Comparison of ENCODE assay signal across 18 cellular contexts in genomic region chr16:81610936-81611335, GRCh38.
DNase-seq lines count a peak whose midpoint lies in the region; ATAC-seq and TF ChIP-seq lines count a peak whose summit lies in the region.
"Had no signal": no experiment of that assay in that cellular context is flagged by ENCODE, and none has a peak within 500 bp of the region (broad histone marks: within the 10 kb centered on the region; RNA-seq: fewer than 3 reads in every experiment).

No MANE protein-coding gene starts in this region.

- peak overlapping the region; percentile 1 for H3K27ac Mint-ChIP-seq in CD4-positive, alpha-beta T cell
- H3K27ac Mint-ChIP-seq in natural killer cell treated with Interleukin-12 subunit alpha and Interleukin-12 subunit beta and Interleukin-15 and Interleukin-18, amount 100 ng/mL, for 72 hours, result no peak overlapping the region
- H3K27ac Mint-ChIP-seq: activated naive CD8-positive, alpha-beta T cell treated with anti-CD3 and anti-CD28 coated beads for 36 hours had no signal

- WGBS in esophagus squamous epithelium, 2 donors, result 71 to 86% methylated on average over 5 to 10 of the region's 10 CpGs
- WGBS in smooth muscle cell (ENCODE audit: low lambda C conversion rate), result 95% methylated on average over 10 of the region's 10 CpGs

- peaks cover 18% of the 10 kb centered on the region for H3F3A ChIP-seq in smooth muscle cell (ENCODE audit: low read depth)

- TF ChIP-seq POLR2A in esophagus squamous epithelium (IDR thresholded peaks at IDR 0.05), result no peak

- H2AFZ ChIP-seq in smooth muscle cell (ENCODE audit: low read depth), result no peak overlapping the region

- H3K79me2 ChIP-seq in smooth muscle cell (ENCODE audit: low read depth), result peaks cover 28% of the 10 kb centered on the region

- peak overlapping the region in 2 of 4 donors; percentile 30 to 58 for H3K4me3 ChIP-seq in esophagus squamous epithelium
- H3K4me3 ChIP-seq in smooth muscle cell, result no peak overlapping the region
- H3K4me3 ChIP-seq: HAP-1, transverse colon had no signal

- H4K20me1 ChIP-seq in smooth muscle cell (ENCODE audit: low read depth), result peaks cover 61% of the 10 kb centered on the region

- H3K9me3 ChIP-seq in CD4-positive, alpha-beta T cell (ENCODE audit: control insufficient read depth, low read length), result no peaks in the 10 kb centered on the region
- no peaks in the 10 kb centered on the region for H3K9me3 ChIP-seq in esophagus squamous epithelium
- no peaks in the 10 kb centered on the region for H3K9me3 ChIP-seq in smooth muscle cell (replicated peaks; ENCODE audit: low read depth)
- H3K9me3 ChIP-seq: HAP-1, transverse colon had no signal

- no peaks in the 10 kb centered on the region for H3K27me3 Mint-ChIP-seq in CD4-positive, alpha-beta T cell
- H3K27me3 Mint-ChIP-seq in natural killer cell treated with Interleukin-12 subunit alpha and Interleukin-12 subunit beta and Interleukin-15 and Interleukin-18, amount 100 ng/mL, for 72 hours, result no peaks in the 10 kb centered on the region
- H3K27me3 Mint-ChIP-seq: activated naive CD8-positive, alpha-beta T cell treated with anti-CD3 and anti-CD28 coated beads for 36 hours; activated T-cell treated with anti-CD3 and anti-CD28 coated beads, Interleukin-2, amount 50 U/mL, for 24 hours had no signal

- H3K4me1 ChIP-seq in esophagus squamous epithelium (peaks cover 33 to 92% (median 56%) of the 10 kb centered on the region in 3 donors), smooth muscle cell (ENCODE audit: low read depth) (peaks cover 13% of the 10 kb centered on the region)
- H3K4me1 ChIP-seq: HAP-1 had no signal

- no peak overlapping the region for H3K27ac ChIP-seq in CD4-positive, alpha-beta T cell (ENCODE audit: low read depth, low read length)
- peak overlapping the region; percentile 51 to 87 (median 74) for H3K27ac ChIP-seq in esophagus squamous epithelium
- H3K27ac ChIP-seq in smooth muscle cell (ENCODE audit: low read depth), result peak overlapping the region; percentile 76

- H3K4me3 Mint-ChIP-seq in CD4-positive, alpha-beta T cell, result no peak overlapping the region
- no peak overlapping the region for H3K4me3 Mint-ChIP-seq in natural killer cell treated with Interleukin-12 subunit alpha and Interleukin-12 subunit beta and Interleukin-15 and Interleukin-18, amount 100 ng/mL, for 72 hours
- H3K4me3 Mint-ChIP-seq: activated naive CD8-positive, alpha-beta T cell treated with anti-CD3 and anti-CD28 coated beads for 36 hours; activated T-cell treated with anti-CD3 and anti-CD28 coated beads, Interleukin-2, amount 50 U/mL, for 24 hours had no signal

- H3K36me3 ChIP-seq in esophagus squamous epithelium, result peaks cover 0 to 49% (median 5%) of the 10 kb centered on the region in 3 donors
- H3K36me3 ChIP-seq in smooth muscle cell (ENCODE audit: low read depth), result no peaks in the 10 kb centered on the region
- H3K36me3 ChIP-seq: HAP-1, transverse colon had no signal

- H3K9me3 Mint-ChIP-seq in CD4-positive, alpha-beta T cell, result no peaks in the 10 kb centered on the region
- H3K9me3 Mint-ChIP-seq in natural killer cell treated with Interleukin-12 subunit alpha and Interleukin-12 subunit beta and Interleukin-15 and Interleukin-18, amount 100 ng/mL, for 72 hours, result no peaks in the 10 kb centered on the region
- H3K9me3 Mint-ChIP-seq: activated naive CD8-positive, alpha-beta T cell treated with anti-CD3 and anti-CD28 coated beads for 36 hours; activated T-cell treated with anti-CD3 and anti-CD28 coated beads, Interleukin-2, amount 50 U/mL, for 24 hours had no signal

- CTCF ChIA-PET in CD4-positive, alpha-beta T cell (lab: Charles Lee), result no interaction called here

- TF ChIP-seq CTCF in CD4-positive, alpha-beta T cell (IDR thresholded peaks at IDR 0.05), result no peak
- TF ChIP-seq CTCF in esophagus squamous epithelium (IDR thresholded peaks at IDR 0.05) (no peak), smooth muscle cell (IDR thresholded peaks at IDR 0.05; ENCODE audit: borderline replicate concordance, insufficient read depth, poor library complexity, severe bottlenecking) (no peak)

- intact Hi-C loops in CD4-positive, alpha-beta T cell (cut with DNase I, micrococcal nuclease), result loop anchor here in 1 of 2 experiments (10.0 kb wide), 1 partner anchor 206 kb away; no protein-coding TSS in a partner anchor
- intact Hi-C loops in esophagus squamous epithelium (cut with DNase I), result loop anchor here (5.0 kb wide), 1 partner anchor 164 kb away; no protein-coding TSS in a partner anchor

- no peaks in the 10 kb centered on the region for H3K27me3 ChIP-seq in CD4-positive, alpha-beta T cell (ENCODE audit: control insufficient read depth, insufficient read depth, low read length)
- H3K27me3 ChIP-seq in esophagus squamous epithelium (no peaks in the 10 kb centered on the region), smooth muscle cell (ENCODE audit: low read depth) (no peaks in the 10 kb centered on the region)
- H3K27me3 ChIP-seq: transverse colon had no signal

- H3K4me2 ChIP-seq in smooth muscle cell, result no peak overlapping the region

- H3K9ac ChIP-seq in smooth muscle cell (ENCODE audit: low read depth), result no peak overlapping the region

- no peak for ATAC-seq in CD4-positive, alpha-beta T cell (ENCODE audit: poor library complexity)
- ATAC-seq in SK-N-SH treated with all-trans-retinoic acid at 6 μM for 48 hours, result peak; percentile 26; the same call in 2 of the 3 replicates
- ATAC-seq in GM18868 (IDR thresholded peaks at IDR 0.05; ENCODE audit: unreplicated experiment), result no peak
- no peak for ATAC-seq in HG02884 (IDR thresholded peaks at IDR 0.05; ENCODE audit: unreplicated experiment)
- no peak for ATAC-seq in GM19467 (IDR thresholded peaks at IDR 0.05; ENCODE audit: unreplicated experiment)
- no peak for ATAC-seq in natural killer cell treated with Interleukin-12 subunit alpha and Interleukin-12 subunit beta and Interleukin-15 and Interleukin-18, amount 100 ng/mL, for 72 hours

- H3K36me3 Mint-ChIP-seq in CD4-positive, alpha-beta T cell (ENCODE audit: low read depth), result peaks cover 45% of the 10 kb centered on the region
- H3K36me3 Mint-ChIP-seq in natural killer cell treated with Interleukin-12 subunit alpha and Interleukin-12 subunit beta and Interleukin-15 and Interleukin-18, amount 100 ng/mL, for 72 hours, result no peaks in the 10 kb centered on the region

- H3K4me1 Mint-ChIP-seq in CD4-positive, alpha-beta T cell (ENCODE audit: low read depth), result no peaks in the 10 kb centered on the region
- H3K4me1 Mint-ChIP-seq in natural killer cell treated with Interleukin-12 subunit alpha and Interleukin-12 subunit beta and Interleukin-15 and Interleukin-18, amount 100 ng/mL, for 72 hours (ENCODE audit: low read depth in 2 of 2), result peaks cover 9% of the 10 kb centered on the region in 2 donors
- H3K4me1 Mint-ChIP-seq: activated naive CD8-positive, alpha-beta T cell treated with anti-CD3 and anti-CD28 coated beads for 36 hours had no signal

- DNase-seq in CD4-positive, alpha-beta T cell, result no peak
- DNase-seq in esophagus squamous epithelium (lab: John Stamatoyannopoulos, UW) (no peak), smooth muscle cell (lab: John Stamatoyannopoulos, UW; ENCODE audit: unreplicated experiment) (no peak)
- DNase-seq in natural killer cell treated with Interleukin-12 subunit alpha and Interleukin-12 subunit beta and Interleukin-15 and Interleukin-18, amount 100 ng/mL, for 72 hours (ENCODE audit: low spot score), result no peak
- DNase-seq: activated CD4-positive, alpha-beta T cell treated with anti-CD3 and anti-CD28 coated beads, Interleukin-2, amount 50 U/mL, for 48 hours; activated naive CD8-positive, alpha-beta T cell treated with anti-CD3 and anti-CD28 coated beads for 36 hours; activated T-cell treated with anti-CD3 and anti-CD28 coated beads, Interleukin-2, amount 50 U/mL, for 24 hours; islet precursor cell; NCI-H1105; NCI-H82; stimulated activated CD4-positive, alpha-beta T cell treated with anti-CD3 and anti-CD28 coated beads, Interleukin-4, amount 100 ng/mL, for 24 hours; stimulated activated CD8-positive, alpha-beta memory T cell treated with anti-CD3 and anti-CD28 coated beads, Interleukin-4, amount 100 ng/mL, for 48 hours; transverse colon had no signal

- POLR2A ChIA-PET in CD4-positive, alpha-beta T cell (lab: Charles Lee), result no interaction called here

TF ChIP-seq in SK-N-SH treated with all-trans-retinoic acid at 6 μM for 48 hours, 23 proteins besides CTCF, POLR2A, EP300 and RAD21 (continues in another document):
- TF ChIP-seq RARB (CRISPR knock-in tag; IDR thresholded peaks at IDR 0.05), result no peak
- TF ChIP-seq PPARA (CRISPR knock-in tag; IDR thresholded peaks at IDR 0.05; ENCODE audit: borderline replicate concordance), result no peak
- TF ChIP-seq, protein P1, sequence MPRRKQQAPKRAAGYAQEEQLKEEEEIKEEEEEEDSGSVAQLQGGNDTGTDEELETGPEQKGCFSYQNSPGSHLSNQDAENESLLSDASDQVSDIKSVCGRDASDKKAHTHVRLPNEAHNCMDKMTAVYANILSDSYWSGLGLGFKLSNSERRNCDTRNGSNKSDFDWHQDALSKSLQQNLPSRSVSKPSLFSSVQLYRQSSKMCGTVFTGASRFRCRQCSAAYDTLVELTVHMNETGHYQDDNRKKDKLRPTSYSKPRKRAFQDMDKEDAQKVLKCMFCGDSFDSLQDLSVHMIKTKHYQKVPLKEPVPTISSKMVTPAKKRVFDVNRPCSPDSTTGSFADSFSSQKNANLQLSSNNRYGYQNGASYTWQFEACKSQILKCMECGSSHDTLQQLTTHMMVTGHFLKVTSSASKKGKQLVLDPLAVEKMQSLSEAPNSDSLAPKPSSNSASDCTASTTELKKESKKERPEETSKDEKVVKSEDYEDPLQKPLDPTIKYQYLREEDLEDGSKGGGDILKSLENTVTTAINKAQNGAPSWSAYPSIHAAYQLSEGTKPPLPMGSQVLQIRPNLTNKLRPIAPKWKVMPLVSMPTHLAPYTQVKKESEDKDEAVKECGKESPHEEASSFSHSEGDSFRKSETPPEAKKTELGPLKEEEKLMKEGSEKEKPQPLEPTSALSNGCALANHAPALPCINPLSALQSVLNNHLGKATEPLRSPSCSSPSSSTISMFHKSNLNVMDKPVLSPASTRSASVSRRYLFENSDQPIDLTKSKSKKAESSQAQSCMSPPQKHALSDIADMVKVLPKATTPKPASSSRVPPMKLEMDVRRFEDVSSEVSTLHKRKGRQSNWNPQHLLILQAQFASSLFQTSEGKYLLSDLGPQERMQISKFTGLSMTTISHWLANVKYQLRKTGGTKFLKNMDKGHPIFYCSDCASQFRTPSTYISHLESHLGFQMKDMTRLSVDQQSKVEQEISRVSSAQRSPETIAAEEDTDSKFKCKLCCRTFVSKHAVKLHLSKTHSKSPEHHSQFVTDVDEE (CRISPR knock-in tag; IDR thresholded peaks at IDR 0.05), result no peak
